1 cellular context compared by ENCODE assay signal in genomic region chr22:50711446-50712340, GRCh38.
TF ChIP-seq lines count a peak whose summit lies in the region.

No MANE protein-coding gene starts in this region.

TF ChIP-seq in IMR-90, 13 proteins besides CTCF, POLR2A, EP300 and RAD21 (continued from another document):
- TF ChIP-seq USF2 (IDR thresholded peaks at IDR 0.05; ENCODE audit: low read depth, low read length) (no peak), SMC3 (IDR thresholded peaks at IDR 0.05; ENCODE audit: low read depth, low read length) (no peak), RFX5 (IDR thresholded peaks at IDR 0.05; ENCODE audit: low read depth, low read length) (no peak), FOS (IDR thresholded peaks at IDR 0.05; ENCODE audit: low read depth, low read length) (no peak), CHD1 (IDR thresholded peaks at IDR 0.05; ENCODE audit: low read depth, low read length) (no peak), MXI1 (IDR thresholded peaks at IDR 0.05; ENCODE audit: borderline replicate concordance, low read depth, low read length) (no peak), CEBPB (IDR thresholded peaks at IDR 0.05; ENCODE audit: low read depth, low read length) (no peak), MAZ (IDR thresholded peaks at IDR 0.05; ENCODE audit: borderline replicate concordance, low read depth, low read length) (no peak), BHLHE40 (IDR thresholded peaks at IDR 0.05; ENCODE audit: low read depth, low read length) (no peak), NFE2L2 (IDR thresholded peaks at IDR 0.05; ENCODE audit: low read depth, low read length) (no peak), RCOR1 (IDR thresholded peaks at IDR 0.05; ENCODE audit: insufficient replicate concordance, low read length) (no peak)
TF ChIP-seq in IMR-90: peak in this region for 0.
